ENCODE assay signal across 9 cellular contexts in the genomic region with DNA sequence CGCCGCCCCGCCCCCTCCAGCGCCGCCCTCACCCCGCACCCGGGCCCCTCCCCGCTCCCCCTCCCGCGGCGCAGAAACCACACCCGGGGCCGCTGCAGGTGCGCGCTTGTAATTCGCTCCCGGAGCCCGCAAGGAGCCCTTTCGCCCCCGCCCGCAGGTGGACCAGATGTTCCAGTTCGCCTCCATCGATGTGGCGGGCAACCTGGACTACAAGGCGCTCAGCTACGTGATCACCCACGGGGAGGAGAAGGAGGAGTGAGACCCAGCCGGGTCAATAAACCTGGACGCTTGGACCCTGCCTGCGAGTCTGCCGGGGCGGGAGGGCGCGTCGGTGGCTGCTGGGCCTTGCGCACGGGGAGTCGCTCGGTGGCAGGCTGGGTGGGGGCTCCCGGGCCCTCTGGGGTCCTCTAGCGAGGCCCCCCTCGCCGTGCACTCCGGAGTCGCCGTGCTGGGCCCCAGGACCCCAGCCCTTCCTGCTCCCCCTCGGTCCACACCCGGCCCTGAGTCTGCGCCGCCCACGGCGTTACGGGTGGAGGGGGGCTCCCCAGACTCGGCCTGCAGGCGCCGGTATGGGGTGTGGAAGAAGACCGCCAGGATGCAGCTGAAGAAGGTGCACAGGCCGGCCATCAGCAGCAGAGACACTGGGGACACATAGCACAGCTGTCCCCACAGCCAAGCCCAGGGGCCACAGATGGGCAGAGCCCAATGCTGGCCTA. TPM values are rescaled to one million over a fixed set of nuclear protein-coding genes. Genes with fewer than 3 reads are reported as not detected.
DNase-seq lines count a peak whose midpoint lies in the region; ATAC-seq, FAIRE-seq and TF ChIP-seq lines count a peak whose summit lies in the region.
"Had no signal": no experiment of that assay in that cellular context is flagged by ENCODE, and none has a peak within 500 bp of the region (broad histone marks: within the 10 kb centered on the region; RNA-seq: fewer than 3 reads in every experiment).

No MANE protein-coding gene starts in this region.

- no TSS peak for BruUV-seq in K562 (replicated peaks; lab: Mats Ljungman, UMichigan)

- H3K27ac ChIP-seq in K562 (ENCODE audit: extremely low read depth, low read depth, low read length) = no peak overlapping the region

- POLR2A ChIA-PET in K562 (lab: Yijun Ruan, JAX) = interaction anchor here (0.6 kb wide), 1 partner anchor 10 kb away, joined by 4 read pairs; no protein-coding TSS in a partner anchor

- H3K36me3 ChIP-seq in K562 (ENCODE audit: control insufficient read depth, insufficient read depth, low read length) = no peaks in the 10 kb centered on the region
- H3K36me3 ChIP-seq: MG63 had no signal

- peaks cover 16 to 94% of the 10 kb centered on the region in 2 experiments for H3K4me1 ChIP-seq in K562 (replicated peaks in 1 of 2; ENCODE audit: control insufficient read depth in 2 of 2, insufficient read depth in 2 of 2, low read length in 2 of 2)

- TF ChIP-seq CTCF in K562 (IDR thresholded peaks at IDR 0.05 in 2 of 3, conservative IDR thresholded peaks at IDR 0.05 in 1 of 3; ENCODE audit: insufficient read depth in 2 of 3, low read depth in 1 of 3, low read length in 3 of 3) = no peak
- TF ChIP-seq CTCF in nephron (IDR thresholded peaks at IDR 0.05; ENCODE audit: unreplicated experiment in 3 of 3) = no peak
- TF ChIP-seq CTCF in D721Med (IDR thresholded peaks at IDR 0.05; ENCODE audit: insufficient read depth, missing control alignments) = no peak

- H3K9me3 ChIP-seq in K562 (replicated peaks; ENCODE audit: control insufficient read depth, insufficient read depth, low read depth, low read length) = no peaks in the 10 kb centered on the region
- H3K9me3 ChIP-seq: MG63 had no signal

- no peak for TF ChIP-seq EP300 in K562 (IDR thresholded peaks at IDR 0.05; ENCODE audit: low read length)

- peak; percentile 69 for DNase-seq in DMS 273 (lab: John Stamatoyannopoulos, UW; ENCODE audit: unreplicated experiment)
- no peak for DNase-seq in DMS 273 treated with DMSO at 0.1 percent for 48 hours (lab: John Stamatoyannopoulos, UW)
- peak; percentile 52 for DNase-seq in NAMALWA (ENCODE audit: low spot score)
- DNase-seq in K562 (ENCODE audit: extremely low read depth in 1 of 4, low spot score in 3 of 4) = peak; percentile 79 to 94 (median 92)
- DNase-seq in D721Med (ENCODE audit: insufficient read length, low spot score) = no peak
- DNase-seq in hypothalamus (lab: John Stamatoyannopoulos, UW) = no peak
- DNase-seq: MG63 had no signal

- peak overlapping the region; percentile 80 for H2AFZ ChIP-seq in K562 (ENCODE audit: low read depth, low read length)

- ATAC-seq in K562 = peak; percentile 64
- no peak for ATAC-seq in GM18519 (IDR thresholded peaks at IDR 0.05; ENCODE audit: low FRiP score, unreplicated experiment)

- H3K27me3 Mint-ChIP-seq in nephron (ENCODE audit: low read depth) = peaks cover 7% of the 10 kb centered on the region

- TF ChIP-seq RAD21 in K562 (CRISPR knock-in tag; conservative IDR thresholded peaks at IDR 0.05 in 1 of 2, IDR thresholded peaks at IDR 0.05 in 1 of 2) = no peak

- H3K4me2 ChIP-seq in K562 (ENCODE audit: insufficient read depth, low read length) = peak overlapping the region; percentile 61

- H3K27me3 ChIP-seq in K562 (ENCODE audit: control insufficient read depth in 2 of 2, insufficient read depth in 2 of 2, low read length in 2 of 2) = no peaks in the 10 kb centered on the region
- H3K27me3 ChIP-seq: MG63 had no signal

- H3K36me3 Mint-ChIP-seq in nephron (ENCODE audit: low read depth) = no peaks in the 10 kb centered on the region

- CTCF ChIA-PET in K562 (lab: Yijun Ruan, JAX; ENCODE audit: low intra/inter-chr PET ratio) = no interaction called here

- 5% methylated on average over 29 of the region's 58 CpGs for WGBS in K562 (ENCODE audit: insufficient coverage, low coverage, missing lambda C conversion rate)

- FAIRE-seq in K562 (lab: Jason Lieb, UNC) (no peak), D721Med (lab: Jason Lieb, UNC) (no peak)

- peak overlapping the region; percentile 36 for H3K4me3 ChIP-seq in K562

- peaks cover 27% of the 10 kb centered on the region for H3K4me1 Mint-ChIP-seq in nephron

- no peak overlapping the region for H3K27ac Mint-ChIP-seq in nephron

- in situ Hi-C loops in K562 (cut with MboI) = no loop called here

- no peaks in the 10 kb centered on the region for H3K79me2 ChIP-seq in K562 (ENCODE audit: control insufficient read depth, insufficient read depth, low read length)

- intact Hi-C loops in K562 (cut with micrococcal nuclease) = loop anchor here (5.0 to 10.0 kb wide), 3 partner anchors 53 to 303 kb away; a partner anchor contains a TSS

- H3K9me3 Mint-ChIP-seq in nephron = no peaks in the 10 kb centered on the region

- H3K4me3 Mint-ChIP-seq in nephron = peak overlapping the region in 2 of 3 experiments; percentile 56 to 61

- H3K9ac ChIP-seq in K562 (ENCODE audit: insufficient read depth in 1 of 2, low read depth in 2 of 2, low read length in 2 of 2) = peak overlapping the region in 1 of 2 experiments; percentile 85; a peak in 2 of 4 replicates

- TF ChIP-seq POLR2A in K562 (conservative IDR thresholded peaks at IDR 0.05) = no peak

- no peaks in the 10 kb centered on the region for H3K9me1 ChIP-seq in K562 (ENCODE audit: control insufficient read depth, insufficient read depth, low read length)

- H4K20me1 ChIP-seq in K562 (replicated peaks; ENCODE audit: control insufficient read depth, insufficient read depth, low read length) = 0 out of 2 replicates have a peak, but pooled peaks cover 4% of the 10 kb centered on the region

RNA-seq across cellular contexts. Expression of a gene that starts 7.1 kb away (rescaled TPM):
- total RNA-seq in K562 (2011; cell fraction: chromatin; rRNA removed; ENCODE audit: low replicate concordance) = not detected in 2 replicates
- 0.39 TPM in 1 of 2 replicates, not detected in the other for total RNA-seq in K562 (2011; cell fraction: nucleolus; rRNA removed)
- total RNA-seq in K562 (2011; cell fraction: nucleoplasm; rRNA removed) = 0.61 TPM in 1 of 2 replicates, not detected in the other
- total RNA-seq in K562 (2014; rRNA removed) = not detected in 2 replicates
- total RNA-seq in K562 (2014; rRNA removed; fragmentation: Illumina TruSeq; extraction: Trizol) = not detected in 2 replicates
- total RNA-seq in K562 (2015; rRNA removed; fragmentation: Illumina TruSeq; extraction: Trizol) = not detected in 2 replicates
- 0.24 and 0.29 TPM in 2 replicates for total RNA-seq in K562 (2021)
- not detected in 2 replicates for polyA plus RNA-seq in K562 (2011; rRNA removed)
- polyA plus RNA-seq in K562 (2011; cell fraction: cytosol; rRNA removed) = 0.03 and 0.22 TPM in 2 replicates
- 0.25 and 0.55 TPM in 2 replicates for polyA plus RNA-seq in K562 (2011; cell fraction: nucleus; rRNA removed)
- 0.21 and 0.30 TPM in 2 replicates for polyA plus RNA-seq in K562 (2012)
- not detected in 2 replicates for polyA plus RNA-seq in K562 (2014; fragmentation: Illumina TruSeq; extraction: Trizol)
- not detected for polyA plus RNA-seq in K562 (2014; fragmentation: Nextera tagmentation; extraction: Ambion mirVana)
- polyA plus RNA-seq in K562 (2014; rRNA removed) = 0.18 and 0.41 TPM in 2 replicates
- not detected in 2 replicates for polyA minus RNA-seq in K562 (2011; rRNA and poly(A)+ RNA removed)
- not detected in 2 replicates for polyA minus RNA-seq in K562 (2011; cell fraction: cytosol; rRNA and poly(A)+ RNA removed)
- polyA minus RNA-seq in K562 (2011; cell fraction: nucleus; rRNA and poly(A)+ RNA removed) = not detected in 2 replicates

RNA-seq across cellular contexts. Expression of a gene that starts 7.6 kb away (rescaled TPM):
- total RNA-seq in K562 (2011; cell fraction: chromatin; rRNA removed; ENCODE audit: low replicate concordance) = 13.3 and 32.0 TPM in 2 replicates
- total RNA-seq in K562 (2011; cell fraction: nucleolus; rRNA removed) = 19.7 and 19.9 TPM in 2 replicates
- 9.6 and 13.4 TPM in 2 replicates for total RNA-seq in K562 (2011; cell fraction: nucleoplasm; rRNA removed)
- total RNA-seq in K562 (2014; rRNA removed) = 4.9 and 6.2 TPM in 2 replicates
- total RNA-seq in K562 (2014; rRNA removed; fragmentation: Illumina TruSeq; extraction: Trizol) = 2.6 and 3.1 TPM in 2 replicates
- total RNA-seq in K562 (2015; rRNA removed; fragmentation: Illumina TruSeq; extraction: Trizol) = 5.1 and 5.9 TPM in 2 replicates
- total RNA-seq in K562 (2021) = 9.1 and 10.0 TPM in 2 replicates
- polyA plus RNA-seq in K562 (2011; rRNA removed) = 3.8 and 4.1 TPM in 2 replicates
- 2.8 TPM in 2 replicates for polyA plus RNA-seq in K562 (2011; cell fraction: cytosol; rRNA removed)
- 18.2 and 29.5 TPM in 2 replicates for polyA plus RNA-seq in K562 (2011; cell fraction: nucleus; rRNA removed)
- 9.3 and 13.7 TPM in 2 replicates for polyA plus RNA-seq in K562 (2012)
- 3.4 and 5.5 TPM in 2 replicates for polyA plus RNA-seq in K562 (2014; fragmentation: Illumina TruSeq; extraction: Trizol)
- 1 to 10 TPM; 1.4 TPM for polyA plus RNA-seq in K562 (2014; fragmentation: Nextera tagmentation; extraction: Ambion mirVana)
- polyA plus RNA-seq in K562 (2014; rRNA removed) = 6.0 and 6.9 TPM in 2 replicates
- 3.1 and 4.0 TPM in 2 replicates for polyA minus RNA-seq in K562 (2011; rRNA and poly(A)+ RNA removed)
- polyA minus RNA-seq in K562 (2011; cell fraction: cytosol; rRNA and poly(A)+ RNA removed) = 0.76 and 1.5 TPM in 2 replicates
- polyA minus RNA-seq in K562 (2011; cell fraction: nucleus; rRNA and poly(A)+ RNA removed) = 11.0 and 13.6 TPM in 2 replicates

RNA-seq across cellular contexts. Expression of a gene that starts 7.8 kb away (rescaled TPM):
- total RNA-seq in K562 (2011; cell fraction: chromatin; rRNA removed; ENCODE audit: low replicate concordance) = 72.8 and 88.6 TPM in 2 replicates
- total RNA-seq in K562 (2011; cell fraction: nucleolus; rRNA removed) = 122 and 189 TPM in 2 replicates
- 125 and 130 TPM in 2 replicates for total RNA-seq in K562 (2011; cell fraction: nucleoplasm; rRNA removed)
- total RNA-seq in K562 (2014; rRNA removed) = 746 and 978 TPM in 2 replicates
- 839 and 887 TPM in 2 replicates for total RNA-seq in K562 (2014; rRNA removed; fragmentation: Illumina TruSeq; extraction: Trizol)
- 914 and 930 TPM in 2 replicates for total RNA-seq in K562 (2015; rRNA removed; fragmentation: Illumina TruSeq; extraction: Trizol)
- total RNA-seq in K562 (2021) = 509 and 535 TPM in 2 replicates
- polyA plus RNA-seq in K562 (2011; rRNA removed) = 573 and 595 TPM in 2 replicates
- 589 and 678 TPM in 2 replicates for polyA plus RNA-seq in K562 (2011; cell fraction: cytosol; rRNA removed)
- polyA plus RNA-seq in K562 (2011; cell fraction: nucleus; rRNA removed) = 222 and 265 TPM in 2 replicates
- 689 and 2,439 TPM in 2 replicates for polyA plus RNA-seq in K562 (2012)
- 632 and 822 TPM in 2 replicates for polyA plus RNA-seq in K562 (2014; fragmentation: Illumina TruSeq; extraction: Trizol)
- 1,000 to 10,000 TPM; 2,400 to 2,480 TPM for polyA plus RNA-seq in K562 (2014; fragmentation: Nextera tagmentation; extraction: Ambion mirVana)
- polyA plus RNA-seq in K562 (2014; rRNA removed) = 987 and 1,053 TPM in 2 replicates
- 147 and 173 TPM in 2 replicates for polyA minus RNA-seq in K562 (2011; rRNA and poly(A)+ RNA removed)
- polyA minus RNA-seq in K562 (2011; cell fraction: cytosol; rRNA and poly(A)+ RNA removed) = 96.7 and 103 TPM in 2 replicates
- polyA minus RNA-seq in K562 (2011; cell fraction: nucleus; rRNA and poly(A)+ RNA removed) = 41.5 and 69.1 TPM in 2 replicates

RNA-seq across cellular contexts. Expression of a gene that starts 23.7 kb away (rescaled TPM):
- total RNA-seq in K562 (2011; cell fraction: chromatin; rRNA removed; ENCODE audit: low replicate concordance) = 122 and 175 TPM in 2 replicates
- 123 and 128 TPM in 2 replicates for total RNA-seq in K562 (2011; cell fraction: nucleolus; rRNA removed)
- 119 and 129 TPM in 2 replicates for total RNA-seq in K562 (2011; cell fraction: nucleoplasm; rRNA removed)
- total RNA-seq in K562 (2014; rRNA removed) (31.3 and 39.9 TPM in 2 replicates), K562 (2014; rRNA removed; fragmentation: Illumina TruSeq; extraction: Trizol) (13.3 and 14.7 TPM in 2 replicates), K562 (2015; rRNA removed; fragmentation: Illumina TruSeq; extraction: Trizol) (19.1 and 20.3 TPM in 2 replicates), K562 (2021) (39.6 and 46.1 TPM in 2 replicates)
- polyA plus RNA-seq in K562 (2011; rRNA removed) (37.2 and 42.2 TPM in 2 replicates), K562 (2014; fragmentation: Illumina TruSeq; extraction: Trizol) (18.9 and 20.4 TPM in 2 replicates), K562 (2014; fragmentation: Nextera tagmentation; extraction: Ambion mirVana) (1 to 10 TPM; 2.6 to 4.3 TPM), K562 (2014; rRNA removed) (40.1 and 40.2 TPM in 2 replicates)
- polyA plus RNA-seq in K562 (2011; cell fraction: cytosol; rRNA removed) = 35.7 and 39.0 TPM in 2 replicates
- polyA plus RNA-seq in K562 (2011; cell fraction: nucleus; rRNA removed) = 197 and 242 TPM in 2 replicates
- polyA plus RNA-seq in K562 (2012) = 22.9 and 34.4 TPM in 2 replicates
- 25.9 and 30.6 TPM in 2 replicates for polyA minus RNA-seq in K562 (2011; rRNA and poly(A)+ RNA removed)
- polyA minus RNA-seq in K562 (2011; cell fraction: cytosol; rRNA and poly(A)+ RNA removed) = 22.7 and 34.9 TPM in 2 replicates
- 74.0 and 79.4 TPM in 2 replicates for polyA minus RNA-seq in K562 (2011; cell fraction: nucleus; rRNA and poly(A)+ RNA removed)

RNA-seq across cellular contexts. Expression of a gene that starts 56.5 kb away (rescaled TPM):
- 0.30 TPM in 1 of 2 replicates, not detected in the other for total RNA-seq in K562 (2011; cell fraction: chromatin; rRNA removed; ENCODE audit: low replicate concordance)
- not detected in 2 replicates for total RNA-seq in K562 (2011; cell fraction: nucleolus; rRNA removed)
- total RNA-seq in K562 (2011; cell fraction: nucleoplasm; rRNA removed) = not detected in 2 replicates
- total RNA-seq in K562 (2014; rRNA removed) = not detected in 2 replicates
- not detected in 2 replicates for total RNA-seq in K562 (2014; rRNA removed; fragmentation: Illumina TruSeq; extraction: Trizol)
- total RNA-seq in K562 (2015; rRNA removed; fragmentation: Illumina TruSeq; extraction: Trizol) = not detected in 2 replicates
- total RNA-seq in K562 (2021) = not detected in 2 replicates
- not detected in 2 replicates for polyA plus RNA-seq in K562 (2011; rRNA removed)
- 0.04 TPM in 1 of 2 replicates, not detected in the other for polyA plus RNA-seq in K562 (2011; cell fraction: cytosol; rRNA removed)
- not detected in 2 replicates for polyA plus RNA-seq in K562 (2011; cell fraction: nucleus; rRNA removed)
- 0.07 and 0.10 TPM in 2 replicates for polyA plus RNA-seq in K562 (2012)
- not detected in 2 replicates for polyA plus RNA-seq in K562 (2014; fragmentation: Illumina TruSeq; extraction: Trizol)
- polyA plus RNA-seq in K562 (2014; fragmentation: Nextera tagmentation; extraction: Ambion mirVana) = under 1 TPM in 1 of 2 experiments, not detected in 1; 0.04 TPM
- not detected in 2 replicates for polyA plus RNA-seq in K562 (2014; rRNA removed)
- polyA minus RNA-seq in K562 (2011; rRNA and poly(A)+ RNA removed) = 0.07 TPM in 1 of 2 replicates, not detected in the other
- not detected in 2 replicates for polyA minus RNA-seq in K562 (2011; cell fraction: cytosol; rRNA and poly(A)+ RNA removed)
- not detected in 2 replicates for polyA minus RNA-seq in K562 (2011; cell fraction: nucleus; rRNA and poly(A)+ RNA removed)

Comparison
In these comparisons a context has a peak if more than half of its experiments do, and no peak if none do; other contexts are left out.
1. DNase-seq: peak in DMS 273 (single experiment), NAMALWA (single experiment) and K562 (4 of 4); none in DMS 273 treated with DMSO at 0.1 percent for 48 hours (single experiment), D721Med (single experiment) and hypothalamus (0 of 51).